Comparison of ENCODE assay signal across 1 cellular context in the genomic region with DNA sequence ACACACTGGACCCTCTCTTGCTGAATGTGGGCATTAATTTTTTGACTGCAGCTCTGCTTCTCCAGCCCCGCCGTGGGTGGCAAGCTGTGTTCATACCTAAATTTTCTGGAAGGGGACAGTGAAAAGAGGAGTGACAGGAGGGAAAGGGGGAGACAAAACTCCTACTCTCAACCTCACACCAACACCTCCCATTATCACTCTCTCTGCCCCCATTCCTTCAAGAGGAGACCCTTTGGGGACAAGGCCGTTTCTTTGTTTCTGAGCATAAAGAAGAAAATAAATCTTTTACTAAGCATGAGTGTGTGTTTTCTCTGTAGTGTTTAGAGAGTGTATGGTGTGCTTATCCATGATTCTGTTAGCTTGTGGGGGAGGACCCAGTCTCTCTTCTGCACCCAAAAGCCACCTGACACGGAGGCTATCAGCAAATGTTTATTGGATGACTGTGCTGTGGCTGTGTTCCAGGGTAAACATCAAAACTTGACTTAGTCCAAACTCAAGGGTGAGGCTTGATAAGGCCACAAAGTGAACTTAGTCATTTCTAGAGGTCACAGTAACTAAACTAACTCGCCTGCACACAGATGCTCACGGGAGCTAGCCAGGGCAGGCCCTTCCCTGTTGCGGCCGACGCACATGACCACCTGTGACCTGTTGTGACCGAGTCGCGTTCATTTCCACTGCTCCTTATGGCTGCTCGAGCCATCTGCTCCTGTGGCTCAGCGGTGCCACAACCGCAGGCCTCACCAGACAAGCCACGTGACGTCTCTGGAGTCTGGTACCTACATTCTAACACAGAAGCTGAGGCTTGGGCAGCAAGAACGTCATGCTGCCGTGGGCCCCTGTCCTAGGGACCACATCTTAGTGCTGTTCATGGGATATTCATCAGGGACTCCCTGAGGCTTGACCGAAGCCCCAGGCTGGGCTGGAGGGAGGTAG.
TF ChIP-seq lines count a peak whose summit lies in the region.

No MANE protein-coding gene starts in this region.

TF ChIP-seq in HEK293, 187 proteins besides CTCF, POLR2A, EP300 and RAD21 (continued from another document and continues in another):
- TF ChIP-seq, protein P1, sequence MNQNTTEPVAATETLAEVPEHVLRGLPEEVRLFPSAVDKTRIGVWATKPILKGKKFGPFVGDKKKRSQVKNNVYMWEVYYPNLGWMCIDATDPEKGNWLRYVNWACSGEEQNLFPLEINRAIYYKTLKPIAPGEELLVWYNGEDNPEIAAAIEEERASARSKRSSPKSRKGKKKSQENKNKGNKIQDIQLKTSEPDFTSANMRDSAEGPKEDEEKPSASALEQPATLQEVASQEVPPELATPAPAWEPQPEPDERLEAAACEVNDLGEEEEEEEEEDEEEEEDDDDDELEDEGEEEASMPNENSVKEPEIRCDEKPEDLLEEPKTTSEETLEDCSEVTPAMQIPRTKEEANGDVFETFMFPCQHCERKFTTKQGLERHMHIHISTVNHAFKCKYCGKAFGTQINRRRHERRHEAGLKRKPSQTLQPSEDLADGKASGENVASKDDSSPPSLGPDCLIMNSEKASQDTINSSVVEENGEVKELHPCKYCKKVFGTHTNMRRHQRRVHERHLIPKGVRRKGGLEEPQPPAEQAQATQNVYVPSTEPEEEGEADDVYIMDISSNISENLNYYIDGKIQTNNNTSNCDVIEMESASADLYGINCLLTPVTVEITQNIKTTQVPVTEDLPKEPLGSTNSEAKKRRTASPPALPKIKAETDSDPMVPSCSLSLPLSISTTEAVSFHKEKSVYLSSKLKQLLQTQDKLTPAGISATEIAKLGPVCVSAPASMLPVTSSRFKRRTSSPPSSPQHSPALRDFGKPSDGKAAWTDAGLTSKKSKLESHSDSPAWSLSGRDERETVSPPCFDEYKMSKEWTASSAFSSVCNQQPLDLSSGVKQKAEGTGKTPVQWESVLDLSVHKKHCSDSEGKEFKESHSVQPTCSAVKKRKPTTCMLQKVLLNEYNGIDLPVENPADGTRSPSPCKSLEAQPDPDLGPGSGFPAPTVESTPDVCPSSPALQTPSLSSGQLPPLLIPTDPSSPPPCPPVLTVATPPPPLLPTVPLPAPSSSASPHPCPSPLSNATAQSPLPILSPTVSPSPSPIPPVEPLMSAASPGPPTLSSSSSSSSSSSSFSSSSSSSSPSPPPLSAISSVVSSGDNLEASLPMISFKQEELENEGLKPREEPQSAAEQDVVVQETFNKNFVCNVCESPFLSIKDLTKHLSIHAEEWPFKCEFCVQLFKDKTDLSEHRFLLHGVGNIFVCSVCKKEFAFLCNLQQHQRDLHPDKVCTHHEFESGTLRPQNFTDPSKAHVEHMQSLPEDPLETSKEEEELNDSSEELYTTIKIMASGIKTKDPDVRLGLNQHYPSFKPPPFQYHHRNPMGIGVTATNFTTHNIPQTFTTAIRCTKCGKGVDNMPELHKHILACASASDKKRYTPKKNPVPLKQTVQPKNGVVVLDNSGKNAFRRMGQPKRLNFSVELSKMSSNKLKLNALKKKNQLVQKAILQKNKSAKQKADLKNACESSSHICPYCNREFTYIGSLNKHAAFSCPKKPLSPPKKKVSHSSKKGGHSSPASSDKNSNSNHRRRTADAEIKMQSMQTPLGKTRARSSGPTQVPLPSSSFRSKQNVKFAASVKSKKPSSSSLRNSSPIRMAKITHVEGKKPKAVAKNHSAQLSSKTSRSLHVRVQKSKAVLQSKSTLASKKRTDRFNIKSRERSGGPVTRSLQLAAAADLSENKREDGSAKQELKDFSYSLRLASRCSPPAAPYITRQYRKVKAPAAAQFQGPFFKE (tag by site-specific recombination; IDR thresholded peaks at IDR 0.05; ENCODE audit: borderline replicate concordance), result no peak
- TF ChIP-seq TRIM28 (IDR thresholded peaks at IDR 0.05; ENCODE audit: borderline replicate concordance, low read length) (no peak), SETDB1 (IDR thresholded peaks at IDR 0.05; ENCODE audit: insufficient read length, low read length) (no peak), ZNF184 (tag by site-specific recombination; IDR thresholded peaks at IDR 0.05) (no peak), ZNF324 (tag by site-specific recombination; IDR thresholded peaks at IDR 0.05) (0 out of 2 replicates have a peak, but pooled peaks have one; percentile 57), ZNF600 (tag by site-specific recombination; IDR thresholded peaks at IDR 0.05) (peak; percentile 94), HOXD13 (CRISPR knock-in tag; IDR thresholded peaks at IDR 0.05; ENCODE audit: borderline replicate concordance) (no peak), ZNF24 (tag by site-specific recombination; IDR thresholded peaks at IDR 0.05) (peak; percentile 81; the same call in 1 of the 2 replicates), ZNF366 (tag by site-specific recombination; conservative IDR thresholded peaks at IDR 0.05) (peak; percentile 70), SP3 (tag by site-specific recombination; IDR thresholded peaks at IDR 0.05) (0 out of 2 replicates have a peak, but pooled peaks have one; percentile 22), REPIN1 (tag by site-specific recombination; IDR thresholded peaks at IDR 0.05; ENCODE audit: low read depth) (no peak), ZEB2 (tag by site-specific recombination; IDR thresholded peaks at IDR 0.05) (peak; percentile 87), ZNF140 (tag by site-specific recombination; IDR thresholded peaks at IDR 0.05) (no peak), ZNF837 (tag by site-specific recombination; IDR thresholded peaks at IDR 0.05) (no peak), ZBTB20 (tag by site-specific recombination; IDR thresholded peaks at IDR 0.05) (0 out of 2 replicates have a peak, but pooled peaks have one; percentile 15), KLF1 (tag by site-specific recombination; IDR thresholded peaks at IDR 0.05) (peak; percentile 71), ZNF473 (tag by site-specific recombination; IDR thresholded peaks at IDR 0.05) (no peak), YY1 (tag by site-specific recombination; IDR thresholded peaks at IDR 0.05) (0 out of 2 replicates have a peak, but pooled peaks have one; percentile 21), ZNF785 (tag by site-specific recombination; IDR thresholded peaks at IDR 0.05) (no peak), WT1 (tag by site-specific recombination; IDR thresholded peaks at IDR 0.05) (peak; percentile 80), MEIS1 (CRISPR knock-in tag; IDR thresholded peaks at IDR 0.05; ENCODE audit: borderline replicate concordance) (no peak), SP7 (tag by site-specific recombination; IDR thresholded peaks at IDR 0.05) (peak; percentile 89)
- TF ChIP-seq, protein P2, sequence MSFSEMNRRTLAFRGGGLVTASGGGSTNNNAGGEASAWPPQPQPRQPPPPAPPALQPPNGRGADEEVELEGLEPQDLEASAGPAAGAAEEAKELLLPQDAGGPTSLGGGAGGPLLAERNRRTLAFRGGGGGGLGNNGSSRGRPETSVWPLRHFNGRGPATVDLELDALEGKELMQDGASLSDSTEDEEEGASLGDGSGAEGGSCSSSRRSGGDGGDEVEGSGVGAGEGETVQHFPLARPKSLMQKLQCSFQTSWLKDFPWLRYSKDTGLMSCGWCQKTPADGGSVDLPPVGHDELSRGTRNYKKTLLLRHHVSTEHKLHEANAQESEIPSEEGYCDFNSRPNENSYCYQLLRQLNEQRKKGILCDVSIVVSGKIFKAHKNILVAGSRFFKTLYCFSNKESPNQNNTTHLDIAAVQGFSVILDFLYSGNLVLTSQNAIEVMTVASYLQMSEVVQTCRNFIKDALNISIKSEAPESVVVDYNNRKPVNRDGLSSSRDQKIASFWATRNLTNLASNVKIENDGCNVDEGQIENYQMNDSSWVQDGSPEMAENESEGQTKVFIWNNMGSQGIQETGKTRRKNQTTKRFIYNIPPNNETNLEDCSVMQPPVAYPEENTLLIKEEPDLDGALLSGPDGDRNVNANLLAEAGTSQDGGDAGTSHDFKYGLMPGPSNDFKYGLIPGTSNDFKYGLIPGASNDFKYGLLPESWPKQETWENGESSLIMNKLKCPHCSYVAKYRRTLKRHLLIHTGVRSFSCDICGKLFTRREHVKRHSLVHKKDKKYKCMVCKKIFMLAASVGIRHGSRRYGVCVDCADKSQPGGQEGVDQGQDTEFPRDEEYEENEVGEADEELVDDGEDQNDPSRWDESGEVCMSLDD (tag by site-specific recombination; IDR thresholded peaks at IDR 0.05), result 0 out of 2 replicates have a peak, but pooled peaks have one; percentile 19
- TF ChIP-seq, protein P3, sequence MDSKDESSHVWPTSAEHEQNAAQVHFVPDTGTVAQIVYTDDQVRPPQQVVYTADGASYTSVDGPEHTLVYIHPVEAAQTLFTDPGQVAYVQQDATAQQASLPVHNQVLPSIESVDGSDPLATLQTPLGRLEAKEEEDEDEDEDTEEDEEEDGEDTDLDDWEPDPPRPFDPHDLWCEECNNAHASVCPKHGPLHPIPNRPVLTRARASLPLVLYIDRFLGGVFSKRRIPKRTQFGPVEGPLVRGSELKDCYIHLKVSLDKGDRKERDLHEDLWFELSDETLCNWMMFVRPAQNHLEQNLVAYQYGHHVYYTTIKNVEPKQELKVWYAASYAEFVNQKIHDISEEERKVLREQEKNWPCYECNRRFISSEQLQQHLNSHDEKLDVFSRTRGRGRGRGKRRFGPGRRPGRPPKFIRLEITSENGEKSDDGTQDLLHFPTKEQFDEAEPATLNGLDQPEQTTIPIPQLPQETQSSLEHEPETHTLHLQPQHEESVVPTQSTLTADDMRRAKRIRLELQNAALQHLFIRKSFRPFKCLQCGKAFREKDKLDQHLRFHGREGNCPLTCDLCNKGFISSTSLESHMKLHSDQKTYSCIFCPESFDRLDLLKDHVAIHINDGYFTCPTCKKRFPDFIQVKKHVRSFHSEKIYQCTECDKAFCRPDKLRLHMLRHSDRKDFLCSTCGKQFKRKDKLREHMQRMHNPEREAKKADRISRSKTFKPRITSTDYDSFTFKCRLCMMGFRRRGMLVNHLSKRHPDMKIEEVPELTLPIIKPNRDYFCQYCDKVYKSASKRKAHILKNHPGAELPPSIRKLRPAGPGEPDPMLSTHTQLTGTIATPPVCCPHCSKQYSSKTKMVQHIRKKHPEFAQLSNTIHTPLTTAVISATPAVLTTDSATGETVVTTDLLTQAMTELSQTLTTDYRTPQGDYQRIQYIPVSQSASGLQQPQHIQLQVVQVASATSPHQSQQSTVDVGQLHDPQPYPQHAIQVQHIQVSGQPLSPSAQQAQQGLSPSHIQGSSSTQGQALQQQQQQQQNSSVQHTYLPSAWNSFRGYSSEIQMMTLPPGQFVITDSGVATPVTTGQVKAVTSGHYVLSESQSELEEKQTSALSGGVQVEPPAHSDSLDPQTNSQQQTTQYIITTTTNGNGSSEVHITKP (tag by site-specific recombination; IDR thresholded peaks at IDR 0.05), result peak; percentile 81
- TF ChIP-seq, protein P4, sequence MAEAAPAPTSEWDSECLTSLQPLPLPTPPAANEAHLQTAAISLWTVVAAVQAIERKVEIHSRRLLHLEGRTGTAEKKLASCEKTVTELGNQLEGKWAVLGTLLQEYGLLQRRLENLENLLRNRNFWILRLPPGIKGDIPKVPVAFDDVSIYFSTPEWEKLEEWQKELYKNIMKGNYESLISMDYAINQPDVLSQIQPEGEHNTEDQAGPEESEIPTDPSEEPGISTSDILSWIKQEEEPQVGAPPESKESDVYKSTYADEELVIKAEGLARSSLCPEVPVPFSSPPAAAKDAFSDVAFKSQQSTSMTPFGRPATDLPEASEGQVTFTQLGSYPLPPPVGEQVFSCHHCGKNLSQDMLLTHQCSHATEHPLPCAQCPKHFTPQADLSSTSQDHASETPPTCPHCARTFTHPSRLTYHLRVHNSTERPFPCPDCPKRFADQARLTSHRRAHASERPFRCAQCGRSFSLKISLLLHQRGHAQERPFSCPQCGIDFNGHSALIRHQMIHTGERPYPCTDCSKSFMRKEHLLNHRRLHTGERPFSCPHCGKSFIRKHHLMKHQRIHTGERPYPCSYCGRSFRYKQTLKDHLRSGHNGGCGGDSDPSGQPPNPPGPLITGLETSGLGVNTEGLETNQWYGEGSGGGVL (tag by site-specific recombination; IDR thresholded peaks at IDR 0.05), result 0 out of 2 replicates have a peak, but pooled peaks have one; percentile 15
- TF ChIP-seq, protein P5, sequence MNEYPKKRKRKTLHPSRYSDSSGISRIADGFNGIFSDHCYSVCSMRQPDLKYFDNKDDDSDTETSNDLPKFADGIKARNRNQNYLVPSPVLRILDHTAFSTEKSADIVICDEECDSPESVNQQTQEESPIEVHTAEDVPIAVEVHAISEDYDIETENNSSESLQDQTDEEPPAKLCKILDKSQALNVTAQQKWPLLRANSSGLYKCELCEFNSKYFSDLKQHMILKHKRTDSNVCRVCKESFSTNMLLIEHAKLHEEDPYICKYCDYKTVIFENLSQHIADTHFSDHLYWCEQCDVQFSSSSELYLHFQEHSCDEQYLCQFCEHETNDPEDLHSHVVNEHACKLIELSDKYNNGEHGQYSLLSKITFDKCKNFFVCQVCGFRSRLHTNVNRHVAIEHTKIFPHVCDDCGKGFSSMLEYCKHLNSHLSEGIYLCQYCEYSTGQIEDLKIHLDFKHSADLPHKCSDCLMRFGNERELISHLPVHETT (tag by site-specific recombination; IDR thresholded peaks at IDR 0.05), result peak; percentile 74; the same call in 1 of the 2 replicates
- TF ChIP-seq, protein P6, sequence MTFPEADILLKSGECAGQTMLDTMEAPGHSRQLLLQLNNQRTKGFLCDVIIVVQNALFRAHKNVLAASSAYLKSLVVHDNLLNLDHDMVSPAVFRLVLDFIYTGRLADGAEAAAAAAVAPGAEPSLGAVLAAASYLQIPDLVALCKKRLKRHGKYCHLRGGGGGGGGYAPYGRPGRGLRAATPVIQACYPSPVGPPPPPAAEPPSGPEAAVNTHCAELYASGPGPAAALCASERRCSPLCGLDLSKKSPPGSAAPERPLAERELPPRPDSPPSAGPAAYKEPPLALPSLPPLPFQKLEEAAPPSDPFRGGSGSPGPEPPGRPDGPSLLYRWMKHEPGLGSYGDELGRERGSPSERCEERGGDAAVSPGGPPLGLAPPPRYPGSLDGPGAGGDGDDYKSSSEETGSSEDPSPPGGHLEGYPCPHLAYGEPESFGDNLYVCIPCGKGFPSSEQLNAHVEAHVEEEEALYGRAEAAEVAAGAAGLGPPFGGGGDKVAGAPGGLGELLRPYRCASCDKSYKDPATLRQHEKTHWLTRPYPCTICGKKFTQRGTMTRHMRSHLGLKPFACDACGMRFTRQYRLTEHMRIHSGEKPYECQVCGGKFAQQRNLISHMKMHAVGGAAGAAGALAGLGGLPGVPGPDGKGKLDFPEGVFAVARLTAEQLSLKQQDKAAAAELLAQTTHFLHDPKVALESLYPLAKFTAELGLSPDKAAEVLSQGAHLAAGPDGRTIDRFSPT (tag by site-specific recombination; IDR thresholded peaks at IDR 0.05), result peak; percentile 61
- TF ChIP-seq, protein P7, sequence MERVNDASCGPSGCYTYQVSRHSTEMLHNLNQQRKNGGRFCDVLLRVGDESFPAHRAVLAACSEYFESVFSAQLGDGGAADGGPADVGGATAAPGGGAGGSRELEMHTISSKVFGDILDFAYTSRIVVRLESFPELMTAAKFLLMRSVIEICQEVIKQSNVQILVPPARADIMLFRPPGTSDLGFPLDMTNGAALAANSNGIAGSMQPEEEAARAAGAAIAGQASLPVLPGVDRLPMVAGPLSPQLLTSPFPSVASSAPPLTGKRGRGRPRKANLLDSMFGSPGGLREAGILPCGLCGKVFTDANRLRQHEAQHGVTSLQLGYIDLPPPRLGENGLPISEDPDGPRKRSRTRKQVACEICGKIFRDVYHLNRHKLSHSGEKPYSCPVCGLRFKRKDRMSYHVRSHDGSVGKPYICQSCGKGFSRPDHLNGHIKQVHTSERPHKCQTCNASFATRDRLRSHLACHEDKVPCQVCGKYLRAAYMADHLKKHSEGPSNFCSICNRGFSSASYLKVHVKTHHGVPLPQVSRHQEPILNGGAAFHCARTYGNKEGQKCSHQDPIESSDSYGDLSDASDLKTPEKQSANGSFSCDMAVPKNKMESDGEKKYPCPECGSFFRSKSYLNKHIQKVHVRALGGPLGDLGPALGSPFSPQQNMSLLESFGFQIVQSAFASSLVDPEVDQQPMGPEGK (tag by site-specific recombination; IDR thresholded peaks at IDR 0.05), result peak; percentile 32; the same call in 1 of the 2 replicates
